In genomic region chr5:55072668-55073067, GRCh38 we compare ENCODE assay signal across 16 cellular contexts. TPM values are rescaled to one million over a fixed set of nuclear protein-coding genes. Genes with fewer than 3 reads are reported as not detected.
A peak's percentile ranks its signal among the peaks of the same experiment; 100 is the strongest.
DNase-seq lines count a peak whose midpoint lies in the region; ATAC-seq, FAIRE-seq and TF ChIP-seq lines count a peak whose summit lies in the region.
"Had no signal": no experiment of that assay in that cellular context is flagged by ENCODE, and none has a peak within 500 bp of the region (broad histone marks: within the 10 kb centered on the region; RNA-seq: fewer than 3 reads in every experiment).

No MANE protein-coding gene starts in this region.

- no peak overlapping the region for H2AFZ ChIP-seq in KMS-11 (ENCODE audit: low read depth)

- H3K4me3 ChIP-seq in KMS-11 (IDR thresholded peaks at IDR 0.05; ENCODE audit: insufficient read depth, low read depth, low read length) (no peak overlapping the region), small intestine (ENCODE audit: low read depth in 1 of 2, low read length in 2 of 2) (no peak overlapping the region)
- H3K4me3 ChIP-seq: coronary artery, esophagus squamous epithelium, skin epidermis had no signal

- peaks cover 47% of the 10 kb centered on the region for H3K4me1 Mint-ChIP-seq in activated naive CD8-positive, alpha-beta T cell (ENCODE audit: low read depth)
- H3K4me1 Mint-ChIP-seq: IgD-negative memory B cell had no signal

- no peaks in the 10 kb centered on the region; the same call in 1 of the 2 replicates for H4K20me1 ChIP-seq in KMS-11 (ENCODE audit: insufficient read depth)

- H3K4me1 ChIP-seq in KMS-11 (ENCODE audit: low read depth, poor library complexity, severe bottlenecking) (peaks cover 19% of the 10 kb centered on the region), small intestine (ENCODE audit: control insufficient read depth in 2 of 2, insufficient read depth in 1 of 2, low read depth in 1 of 2, low read length in 1 of 2) (no peaks in the 10 kb centered on the region)
- H3K4me1 ChIP-seq: esophagus squamous epithelium had no signal

- no peaks in the 10 kb centered on the region for H3K9me3 Mint-ChIP-seq in activated naive CD8-positive, alpha-beta T cell (ENCODE audit: low read depth)

- H3K36me3 Mint-ChIP-seq in activated naive CD8-positive, alpha-beta T cell = peaks cover 2% of the 10 kb centered on the region
- H3K36me3 Mint-ChIP-seq: IgD-negative memory B cell had no signal

- H3K36me3 ChIP-seq in KMS-11 (ENCODE audit: insufficient read depth) (no peaks in the 10 kb centered on the region), small intestine (ENCODE audit: control insufficient read depth in 2 of 2, insufficient read depth in 2 of 2, low read length in 2 of 2) (no peaks in the 10 kb centered on the region)
- H3K36me3 ChIP-seq: esophagus squamous epithelium had no signal

- no peak for TF ChIP-seq CTCF in KMS-11 (conservative IDR thresholded peaks at IDR 0.05; ENCODE audit: low read depth, low read length)

- ATAC-seq in activated CD4-positive, CD25-positive, alpha-beta regulatory T cell treated with anti-CD3 and anti-CD28 coated beads, Interleukin-2, amount 50 U/mL, for 24 hours = peak; percentile 90 to 92
- ATAC-seq in HG03442 (IDR thresholded peaks at IDR 0.05; ENCODE audit: unreplicated experiment) = no peak

- FAIRE-seq in small intestine (lab: Jason Lieb, UNC) = no peak
- FAIRE-seq: GM12891 had no signal

- peak overlapping the region; percentile 23; the same call in 1 of the 2 replicates for H3K27ac ChIP-seq in KMS-11
- no peak overlapping the region for H3K27ac ChIP-seq in small intestine (ENCODE audit: low read depth in 1 of 2, low read length in 1 of 2)
- H3K27ac ChIP-seq: coronary artery, esophagus squamous epithelium had no signal

- H3K4me3 Mint-ChIP-seq in activated naive CD8-positive, alpha-beta T cell = peak overlapping the region; percentile 61
- H3K4me3 Mint-ChIP-seq: IgD-negative memory B cell had no signal

- peak overlapping the region; percentile 78 for H3K27ac Mint-ChIP-seq in activated naive CD8-positive, alpha-beta T cell
- H3K27ac Mint-ChIP-seq: IgD-negative memory B cell had no signal

- no peaks in the 10 kb centered on the region for H3K27me3 Mint-ChIP-seq in activated naive CD8-positive, alpha-beta T cell

- H3K27me3 ChIP-seq in KMS-11 (ENCODE audit: insufficient read depth, low read depth) (no peaks in the 10 kb centered on the region), small intestine (ENCODE audit: control insufficient read depth in 2 of 2, insufficient read depth in 2 of 2, low read length in 2 of 2) (peaks cover 0 to 2% of the 10 kb centered on the region in 2 donors)

- WGBS in small intestine, 3 donors = 54 to 71% (median 59%) methylated on average over 2 of the region's 2 CpGs

- no peak overlapping the region for H3K9ac ChIP-seq in KMS-11

- H3K79me2 ChIP-seq in KMS-11 (ENCODE audit: insufficient read depth, low read depth) = no peaks in the 10 kb centered on the region

- H3K4me2 ChIP-seq in KMS-11 = peak overlapping the region; percentile 40

- H3K9me3 ChIP-seq in small intestine (ENCODE audit: control insufficient read depth, low read depth) = no peaks in the 10 kb centered on the region
- H3K9me3 ChIP-seq: esophagus squamous epithelium had no signal

- DNase-seq in activated CD4-positive, CD25-positive, alpha-beta regulatory T cell (lab: John Stamatoyannopoulos, UW) = no peak
- DNase-seq in small intestine (peak; percentile 51), globus pallidus (ENCODE audit: low spot score) (no peak), HPDE6-E6E7 (ENCODE audit: extremely low spot score) (no peak)
- DNase-seq: aorta, esophagus squamous epithelium, NCI-H1417 treated with DMSO at 0.1 percent for 48 hours, OCI-M1 had no signal

RNA-seq across cellular contexts. Expression of gene GZMA, which starts 29.8 kb away (rescaled TPM):
- polyA plus RNA-seq in small intestine = 1 to 10 TPM; 4.3 to 8.6 (median 4.9) TPM

RNA-seq across cellular contexts. Expression of gene GZMK, which starts 48.6 kb away (rescaled TPM):
- 1 to 10 TPM in 1 of 3 donors, under 1 TPM in 1, not detected in 1; 0.63 to 1.6 TPM for polyA plus RNA-seq in small intestine
